In genomic region chr1:78060857-78061563, GRCh38 we compare ENCODE assay signal across 11 cellular contexts. TPM values are rescaled to one million over a fixed set of nuclear protein-coding genes. Genes with fewer than 3 reads are reported as not detected.
DNase-seq lines count a peak whose midpoint lies in the region; ATAC-seq, FAIRE-seq and TF ChIP-seq lines count a peak whose summit lies in the region.
"Had no signal": no experiment of that assay in that cellular context is flagged by ENCODE, and none has a peak within 500 bp of the region (broad histone marks: within the 10 kb centered on the region; RNA-seq: fewer than 3 reads in every experiment).

No MANE protein-coding gene starts in this region.

- DNase-seq in HepG2 (ENCODE audit: low spot score) (no peak), right lobe of liver (no peak), 8988T (no peak), RPMI8226 (no peak), NCI-H146 treated with DMSO at 0.1 percent for 48 hours (lab: John Stamatoyannopoulos, UW; ENCODE audit: unreplicated experiment) (no peak)
- DNase-seq: naive B cell, NCI-H2171, WERI-Rb-1 had no signal

- no peak for TF ChIP-seq EP300 in HepG2 (IDR thresholded peaks at IDR 0.05; ENCODE audit: low read depth in 2 of 2, low read length in 2 of 2)
- no peak for TF ChIP-seq EP300 in HepG2 (CRISPR knock-in tag; IDR thresholded peaks at IDR 0.05; ENCODE audit: borderline replicate concordance)

- intact Hi-C loops in HepG2 (cut with micrococcal nuclease; ENCODE audit: unreplicated experiment) (no loop called here), right lobe of liver (cut with DNase I) (no loop called here)

- no peak for FAIRE-seq in HepG2 (lab: Jason Lieb, UNC)

- H3K36me3 ChIP-seq in HepG2 (replicated peaks in 1 of 2; ENCODE audit: control insufficient read depth in 1 of 2, insufficient read depth in 2 of 2, low read length in 2 of 2) (no peaks in the 10 kb centered on the region), right lobe of liver (no peaks in the 10 kb centered on the region)
- H3K36me3 ChIP-seq: WERI-Rb-1 had no signal

- H3K4me2 ChIP-seq in HepG2 (ENCODE audit: low read depth, low read length) = no peak overlapping the region

- WGBS in HepG2 (ENCODE audit: low lambda C conversion rate) = 96% methylated on average over 4 of the region's 4 CpGs
- WGBS in right lobe of liver (ENCODE audit: insufficient coverage, low coverage, low lambda C conversion rate, missing lambda C conversion rate) = 86% methylated on average over 4 of the region's 4 CpGs

- TF ChIP-seq RAD21 in HepG2 (CRISPR knock-in tag; IDR thresholded peaks at IDR 0.05) = no peak

- no peaks in the 10 kb centered on the region for H3K9me3 ChIP-seq in HepG2 (ENCODE audit: low read length)
- no peaks in the 10 kb centered on the region for H3K9me3 ChIP-seq in right lobe of liver

- H3K4me1 ChIP-seq in HepG2 (ENCODE audit: insufficient read depth, low read length) = no peaks in the 10 kb centered on the region
- peaks cover 0 to 6% (median 0%) of the 10 kb centered on the region in 4 donors for H3K4me1 ChIP-seq in right lobe of liver

- no peak overlapping the region for H3K9ac ChIP-seq in HepG2 (ENCODE audit: insufficient read depth, low read depth, low read length)

- peak; percentile 72 for ATAC-seq in HepG2
- ATAC-seq in right lobe of liver = no peak
- peak; percentile 97 for ATAC-seq in HG03039 (IDR thresholded peaks at IDR 0.05; ENCODE audit: unreplicated experiment)
- peak; percentile 63 for ATAC-seq in activated T-helper 17 cell treated with anti-CD3 and anti-CD28 coated beads, Interleukin-2, amount 50 U/mL, for 72 hours (replicated peaks)
- ATAC-seq in GM21737 (IDR thresholded peaks at IDR 0.05; ENCODE audit: unreplicated experiment) = no peak

- no peaks in the 10 kb centered on the region for H3K9me3 Mint-ChIP-seq in activated T-helper 17 cell treated with anti-CD3 and anti-CD28 coated beads, Interleukin-2, amount 50 U/mL, for 72 hours
- H3K9me3 Mint-ChIP-seq: naive B cell had no signal

- H4K20me1 ChIP-seq in HepG2 (ENCODE audit: insufficient read depth, low read length) = peaks cover 2% of the 10 kb centered on the region; the same call in 1 of the 2 replicates

- H2AFZ ChIP-seq in HepG2 (ENCODE audit: low read length) = no peak overlapping the region

- CTCF ChIA-PET in HepG2 (lab: Yijun Ruan, JAX; ENCODE audit: low intra/inter-chr PET ratio, low total read pairs) = no interaction called here

- H3K27ac ChIP-seq in HepG2 (ENCODE audit: extremely low read length, insufficient read depth, low read length) = no peak overlapping the region
- H3K27ac ChIP-seq in right lobe of liver = no peak overlapping the region
- H3K27ac ChIP-seq: WERI-Rb-1 had no signal

- in situ Hi-C loops in HepG2 (cut with HindIII; ENCODE audit: extremely low pct_ligation_motif_present, low pct_unique_long_range_greater_than_20kb) = no loop called here

- no TSS peak for BruUV-seq in HepG2 (replicated peaks; lab: Mats Ljungman, UMichigan)

- H3K27ac Mint-ChIP-seq in activated T-helper 17 cell treated with anti-CD3 and anti-CD28 coated beads, Interleukin-2, amount 50 U/mL, for 72 hours = no peak overlapping the region
- H3K27ac Mint-ChIP-seq: naive B cell had no signal

- H3K36me3 Mint-ChIP-seq in activated T-helper 17 cell treated with anti-CD3 and anti-CD28 coated beads, Interleukin-2, amount 50 U/mL, for 72 hours (ENCODE audit: low read depth) = no peaks in the 10 kb centered on the region
- H3K36me3 Mint-ChIP-seq: naive B cell had no signal

- H3K4me3 Mint-ChIP-seq in activated T-helper 17 cell treated with anti-CD3 and anti-CD28 coated beads, Interleukin-2, amount 50 U/mL, for 72 hours = no peak overlapping the region
- H3K4me3 Mint-ChIP-seq: naive B cell had no signal

- TF ChIP-seq CTCF in HepG2 (CRISPR knock-in tag; IDR thresholded peaks at IDR 0.05) (no peak), right lobe of liver (IDR thresholded peaks at IDR 0.05) (no peak)

- H3K4me1 Mint-ChIP-seq in activated T-helper 17 cell treated with anti-CD3 and anti-CD28 coated beads, Interleukin-2, amount 50 U/mL, for 72 hours = peaks cover 4% of the 10 kb centered on the region
- H3K4me1 Mint-ChIP-seq: naive B cell had no signal

- POLR2A ChIA-PET in HepG2 (lab: Yijun Ruan, JAX) = no interaction called here

- no peak overlapping the region for H3K4me3 ChIP-seq in HepG2 (replicated peaks in 1 of 3; ENCODE audit: insufficient read depth in 1 of 3, low read depth in 2 of 3, low read length in 3 of 3)
- H3K4me3 ChIP-seq in right lobe of liver = no peak overlapping the region

- H3K27me3 ChIP-seq in HepG2 (ENCODE audit: control insufficient read depth in 1 of 2, insufficient read depth in 2 of 2, low read length in 2 of 2) (no peaks in the 10 kb centered on the region), right lobe of liver (no peaks in the 10 kb centered on the region)

- TF ChIP-seq POLR2A in HepG2 (IDR thresholded peaks at IDR 0.05; ENCODE audit: insufficient read depth in 1 of 2, low read depth in 2 of 2, low read length in 2 of 2) = no peak
- no peak for TF ChIP-seq POLR2A in right lobe of liver (IDR thresholded peaks at IDR 0.05)

- peaks cover 3% of the 10 kb centered on the region for H3K27me3 Mint-ChIP-seq in activated T-helper 17 cell treated with anti-CD3 and anti-CD28 coated beads, Interleukin-2, amount 50 U/mL, for 72 hours

- H3K79me2 ChIP-seq in HepG2 (ENCODE audit: insufficient read depth, low read length) = peaks cover 44% of the 10 kb centered on the region

TF ChIP-seq in HepG2, 621 proteins besides CTCF, POLR2A, EP300 and RAD21 (continues in another document):
- no peak for TF ChIP-seq MIER2 (CRISPR knock-in tag; IDR thresholded peaks at IDR 0.05)
- no peak for TF ChIP-seq ZNF781 (CRISPR knock-in tag; IDR thresholded peaks at IDR 0.05; ENCODE audit: borderline replicate concordance, not compliant biosample characterization)
- no peak for TF ChIP-seq SIN3B (IDR thresholded peaks at IDR 0.05; ENCODE audit: low read length)

RNA-seq across cellular contexts. Expression of gene GIPC2, which starts 15.2 kb away (rescaled TPM):
- total RNA-seq in HepG2 (2016; rRNA removed; fragmentation: Illumina TruSeq; extraction: Trizol) (21.6 and 39.7 TPM in 2 replicates), right lobe of liver (1 to 10 TPM; 4.7 to 9.8 (median 7.0) TPM)
- 2.0 and 2.2 TPM in 2 replicates for total RNA-seq in HepG2 (2016; cell fraction: cytosol; rRNA removed; fragmentation: Illumina TruSeq; extraction: Trizol; ENCODE audit: low read depth)
- 22.5 and 39.5 TPM in 2 replicates for total RNA-seq in HepG2 (2016; cell fraction: insoluble cytoplasmic fraction; rRNA removed; fragmentation: Illumina TruSeq; extraction: Trizol)
- 8.3 and 9.4 TPM in 2 replicates for total RNA-seq in HepG2 (2016; cell fraction: membrane; rRNA removed; fragmentation: Illumina TruSeq; extraction: Trizol)
- total RNA-seq in HepG2 (2016; cell fraction: nucleus; rRNA removed; fragmentation: Illumina TruSeq; extraction: Trizol) = 21.2 and 21.7 TPM in 2 replicates
- 5.1 and 6.1 TPM in 2 replicates for polyA plus RNA-seq in HepG2 (2011; rRNA removed)
- polyA plus RNA-seq in HepG2 (2011; cell fraction: cytosol; rRNA removed) = 2.9 and 4.8 TPM in 2 replicates
- 2.7 and 4.2 TPM in 2 replicates for polyA plus RNA-seq in HepG2 (2011; cell fraction: nucleus; rRNA removed)
- 10.6 and 16.9 TPM in 2 replicates for polyA plus RNA-seq in HepG2 (2012)
- 1.9 and 2.2 TPM in 2 replicates for polyA plus RNA-seq in HepG2 (2016; cell fraction: cytosol; fragmentation: Illumina TruSeq; extraction: Trizol; ENCODE audit: low read depth)
- polyA plus RNA-seq in HepG2 (2016; cell fraction: insoluble cytoplasmic fraction; fragmentation: Illumina TruSeq; extraction: Trizol; ENCODE audit: low read depth) = 39.5 and 45.6 TPM in 2 replicates
- polyA plus RNA-seq in HepG2 (2016; cell fraction: membrane; fragmentation: Illumina TruSeq; extraction: Trizol; ENCODE audit: low read depth) = 6.7 and 7.1 TPM in 2 replicates
- polyA plus RNA-seq in HepG2 (2016; cell fraction: nucleus; fragmentation: Illumina TruSeq; extraction: Trizol; ENCODE audit: insufficient read depth, low read depth) = 14.6 and 15.7 TPM in 2 replicates
- 3.5 TPM in 1 of 2 replicates, not detected in the other for polyA minus RNA-seq in HepG2 (2011; rRNA and poly(A)+ RNA removed; ENCODE audit: low replicate concordance)
- 6.9 and 7.6 TPM in 2 replicates for polyA minus RNA-seq in HepG2 (2011; cell fraction: cytosol; rRNA and poly(A)+ RNA removed)
- 27.6 and 32.6 TPM in 2 replicates for polyA minus RNA-seq in HepG2 (2011; cell fraction: nucleus; rRNA and poly(A)+ RNA removed)
- under 1 TPM; 0.35 to 0.50 TPM for total RNA-seq in activated T-helper 17 cell treated with anti-CD3 and anti-CD28 coated beads, Interleukin-2, amount 50 U/mL, for 72 hours

RNA-seq across cellular contexts. Expression of gene DNAJB4, which starts 56.3 kb away (rescaled TPM):
- total RNA-seq in HepG2 (2016; rRNA removed; fragmentation: Illumina TruSeq; extraction: Trizol) (18.6 and 25.7 TPM in 2 replicates), right lobe of liver (10 to 100 TPM; 10.9 to 21.7 (median 14.4) TPM)
- 2.7 and 3.0 TPM in 2 replicates for total RNA-seq in HepG2 (2016; cell fraction: cytosol; rRNA removed; fragmentation: Illumina TruSeq; extraction: Trizol; ENCODE audit: low read depth)
- 16.9 and 25.9 TPM in 2 replicates for total RNA-seq in HepG2 (2016; cell fraction: insoluble cytoplasmic fraction; rRNA removed; fragmentation: Illumina TruSeq; extraction: Trizol)
- total RNA-seq in HepG2 (2016; cell fraction: membrane; rRNA removed; fragmentation: Illumina TruSeq; extraction: Trizol) = 5.7 and 9.7 TPM in 2 replicates
- 14.1 and 15.4 TPM in 2 replicates for total RNA-seq in HepG2 (2016; cell fraction: nucleus; rRNA removed; fragmentation: Illumina TruSeq; extraction: Trizol)
- 3.0 and 4.4 TPM in 2 replicates for polyA plus RNA-seq in HepG2 (2011; rRNA removed)
- polyA plus RNA-seq in HepG2 (2011; cell fraction: cytosol; rRNA removed) = 2.3 and 2.8 TPM in 2 replicates
- polyA plus RNA-seq in HepG2 (2011; cell fraction: nucleus; rRNA removed) = 4.2 and 4.7 TPM in 2 replicates
- 9.3 and 9.6 TPM in 2 replicates for polyA plus RNA-seq in HepG2 (2012)
- 0.76 and 1.0 TPM in 2 replicates for polyA plus RNA-seq in HepG2 (2016; cell fraction: cytosol; fragmentation: Illumina TruSeq; extraction: Trizol; ENCODE audit: low read depth)
- polyA plus RNA-seq in HepG2 (2016; cell fraction: insoluble cytoplasmic fraction; fragmentation: Illumina TruSeq; extraction: Trizol; ENCODE audit: low read depth) = 17.4 and 17.8 TPM in 2 replicates
- 2.1 and 2.3 TPM in 2 replicates for polyA plus RNA-seq in HepG2 (2016; cell fraction: membrane; fragmentation: Illumina TruSeq; extraction: Trizol; ENCODE audit: low read depth)
- 14.1 and 15.4 TPM in 2 replicates for polyA plus RNA-seq in HepG2 (2016; cell fraction: nucleus; fragmentation: Illumina TruSeq; extraction: Trizol; ENCODE audit: insufficient read depth, low read depth)
- polyA minus RNA-seq in HepG2 (2011; rRNA and poly(A)+ RNA removed; ENCODE audit: low replicate concordance) = 3.2 and 9.2 TPM in 2 replicates
- polyA minus RNA-seq in HepG2 (2011; cell fraction: cytosol; rRNA and poly(A)+ RNA removed) = 5.0 and 5.2 TPM in 2 replicates
- 15.8 and 16.3 TPM in 2 replicates for polyA minus RNA-seq in HepG2 (2011; cell fraction: nucleus; rRNA and poly(A)+ RNA removed)
- total RNA-seq in activated T-helper 17 cell treated with anti-CD3 and anti-CD28 coated beads, Interleukin-2, amount 50 U/mL, for 72 hours = 10 to 100 TPM; 10.8 to 32.6 TPM

Comparison
In these comparisons a context has a peak if more than half of its experiments do, and no peak if none do; other contexts are left out.
1. ATAC-seq: peak in HepG2 (single experiment), HG03039 (single experiment) and activated T-helper 17 cell treated with anti-CD3 and anti-CD28 coated beads, Interleukin-2, amount 50 U/mL, for 72 hours (single experiment); none in right lobe of liver (0 of 4) and GM21737 (single experiment).